Comparison of ENCODE assay signal across 1 cellular context in the genomic region with DNA sequence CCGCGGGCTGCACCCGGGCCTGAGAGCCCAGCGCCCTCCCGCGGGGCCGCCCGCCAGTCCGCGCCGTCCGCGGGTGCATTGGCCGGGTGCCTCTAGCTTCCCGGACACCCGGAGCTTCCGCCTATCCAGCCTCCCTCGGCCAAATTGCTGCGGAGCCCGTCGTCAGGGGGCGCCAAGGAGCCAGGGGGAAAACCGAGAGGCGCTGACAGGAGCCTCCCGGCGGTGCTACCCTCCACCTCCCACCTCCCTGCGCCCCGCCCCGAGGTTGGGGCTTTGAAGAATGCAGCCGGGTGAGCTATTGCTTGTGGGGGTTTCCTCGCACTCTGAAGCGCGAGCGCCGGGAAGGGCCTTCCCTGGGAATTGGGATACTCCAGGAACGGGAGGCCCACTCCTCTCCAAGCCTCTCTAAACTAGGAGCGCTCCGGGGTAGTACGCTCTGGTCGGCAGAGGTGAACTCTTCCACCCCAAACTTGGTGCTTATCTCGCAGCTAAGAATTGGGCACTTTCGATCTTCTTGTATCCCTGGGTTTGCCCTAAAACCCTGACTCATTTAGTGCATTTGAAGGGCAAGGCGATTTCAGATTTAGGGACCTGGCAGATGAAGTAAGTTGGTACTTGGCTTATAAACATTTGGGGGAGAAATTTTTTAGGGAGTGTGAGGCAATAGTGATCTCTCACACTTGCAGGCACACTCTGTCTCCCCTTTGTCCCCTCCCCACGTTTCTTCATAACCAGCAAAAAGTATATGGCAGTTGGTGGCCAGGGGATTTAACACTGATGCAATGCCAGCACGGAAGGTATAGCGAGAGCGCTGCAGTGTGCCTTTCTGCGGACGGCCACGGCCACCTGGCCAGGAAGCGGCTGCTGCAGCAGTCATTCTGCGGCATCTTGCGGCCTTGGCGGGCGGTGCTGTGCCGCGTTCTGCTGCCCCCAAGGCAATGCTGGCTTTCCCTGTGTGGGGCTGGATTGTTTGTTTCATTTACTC.
TF ChIP-seq lines count a peak whose summit lies in the region.

No MANE protein-coding gene starts in this region.

TF ChIP-seq in GM12878, 131 proteins besides CTCF, POLR2A, EP300 and RAD21 (continued from another document):
- TF ChIP-seq, protein P1, sequence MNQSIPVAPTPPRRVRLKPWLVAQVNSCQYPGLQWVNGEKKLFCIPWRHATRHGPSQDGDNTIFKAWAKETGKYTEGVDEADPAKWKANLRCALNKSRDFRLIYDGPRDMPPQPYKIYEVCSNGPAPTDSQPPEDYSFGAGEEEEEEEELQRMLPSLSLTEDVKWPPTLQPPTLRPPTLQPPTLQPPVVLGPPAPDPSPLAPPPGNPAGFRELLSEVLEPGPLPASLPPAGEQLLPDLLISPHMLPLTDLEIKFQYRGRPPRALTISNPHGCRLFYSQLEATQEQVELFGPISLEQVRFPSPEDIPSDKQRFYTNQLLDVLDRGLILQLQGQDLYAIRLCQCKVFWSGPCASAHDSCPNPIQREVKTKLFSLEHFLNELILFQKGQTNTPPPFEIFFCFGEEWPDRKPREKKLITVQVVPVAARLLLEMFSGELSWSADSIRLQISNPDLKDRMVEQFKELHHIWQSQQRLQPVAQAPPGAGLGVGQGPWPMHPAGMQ (IDR thresholded peaks at IDR 0.05; ENCODE audit: borderline replicate concordance): no peak
- TF ChIP-seq NFXL1 (IDR thresholded peaks at IDR 0.05; ENCODE audit: borderline replicate concordance) (no peak), YBX1 (IDR thresholded peaks at IDR 0.05) (no peak), CBX5 (IDR thresholded peaks at IDR 0.05; ENCODE audit: low read depth) (peak; percentile 1), CHD1 (IDR thresholded peaks at IDR 0.05; ENCODE audit: low read depth, low read length) (no peak), WRNIP1 (IDR thresholded peaks at IDR 0.05; ENCODE audit: borderline replicate concordance, low read depth, low read length) (no peak), BHLHE40 (IDR thresholded peaks at IDR 0.05; ENCODE audit: borderline replicate concordance in 1 of 2, low read depth in 2 of 2, low read length in 1 of 2) (peak in 1 of 2 experiments; percentile 61; a peak in 2 of 4 replicates), HDGF (IDR thresholded peaks at IDR 0.05) (no peak), ZNF384 (IDR thresholded peaks at IDR 0.05; ENCODE audit: borderline replicate concordance, low read depth, low read length) (no peak), SIX5 (IDR thresholded peaks at IDR 0.05; ENCODE audit: low read depth, low read length, severe bottlenecking) (no peak), IKZF1 (conservative IDR thresholded peaks at IDR 0.05) (peak; percentile 94), ZNF217 (IDR thresholded peaks at IDR 0.05) (peak; percentile 54), FOS (IDR thresholded peaks at IDR 0.05; ENCODE audit: borderline replicate concordance, extremely low read depth, insufficient read length) (no peak), ETV6 (conservative IDR thresholded peaks at IDR 0.05 in 1 of 2, IDR thresholded peaks at IDR 0.05 in 1 of 2; ENCODE audit: borderline replicate concordance in 1 of 2, low read depth in 1 of 2) (peak in 1 of 2 experiments; percentile 48; a peak in 1 of 4 replicates), SMAD1 (IDR thresholded peaks at IDR 0.05; ENCODE audit: low read depth, partially characterized antibody) (no peak)
- TF ChIP-seq, protein P2, sequence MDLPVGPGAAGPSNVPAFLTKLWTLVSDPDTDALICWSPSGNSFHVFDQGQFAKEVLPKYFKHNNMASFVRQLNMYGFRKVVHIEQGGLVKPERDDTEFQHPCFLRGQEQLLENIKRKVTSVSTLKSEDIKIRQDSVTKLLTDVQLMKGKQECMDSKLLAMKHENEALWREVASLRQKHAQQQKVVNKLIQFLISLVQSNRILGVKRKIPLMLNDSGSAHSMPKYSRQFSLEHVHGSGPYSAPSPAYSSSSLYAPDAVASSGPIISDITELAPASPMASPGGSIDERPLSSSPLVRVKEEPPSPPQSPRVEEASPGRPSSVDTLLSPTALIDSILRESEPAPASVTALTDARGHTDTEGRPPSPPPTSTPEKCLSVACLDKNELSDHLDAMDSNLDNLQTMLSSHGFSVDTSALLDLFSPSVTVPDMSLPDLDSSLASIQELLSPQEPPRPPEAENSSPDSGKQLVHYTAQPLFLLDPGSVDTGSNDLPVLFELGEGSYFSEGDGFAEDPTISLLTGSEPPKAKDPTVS (IDR thresholded peaks at IDR 0.05; ENCODE audit: low read depth, low read length): no peak
- TF ChIP-seq, protein P3, sequence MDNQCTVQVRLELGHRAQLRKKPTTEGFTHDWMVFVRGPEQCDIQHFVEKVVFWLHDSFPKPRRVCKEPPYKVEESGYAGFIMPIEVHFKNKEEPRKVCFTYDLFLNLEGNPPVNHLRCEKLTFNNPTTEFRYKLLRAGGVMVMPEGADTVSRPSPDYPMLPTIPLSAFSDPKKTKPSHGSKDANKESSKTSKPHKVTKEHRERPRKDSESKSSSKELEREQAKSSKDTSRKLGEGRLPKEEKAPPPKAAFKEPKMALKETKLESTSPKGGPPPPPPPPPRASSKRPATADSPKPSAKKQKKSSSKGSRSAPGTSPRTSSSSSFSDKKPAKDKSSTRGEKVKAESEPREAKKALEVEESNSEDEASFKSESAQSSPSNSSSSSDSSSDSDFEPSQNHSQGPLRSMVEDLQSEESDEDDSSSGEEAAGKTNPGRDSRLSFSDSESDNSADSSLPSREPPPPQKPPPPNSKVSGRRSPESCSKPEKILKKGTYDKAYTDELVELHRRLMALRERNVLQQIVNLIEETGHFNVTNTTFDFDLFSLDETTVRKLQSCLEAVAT (IDR thresholded peaks at IDR 0.05): 0 out of 2 replicates have a peak, but pooled peaks have one; percentile 40
- TF ChIP-seq, protein P4, sequence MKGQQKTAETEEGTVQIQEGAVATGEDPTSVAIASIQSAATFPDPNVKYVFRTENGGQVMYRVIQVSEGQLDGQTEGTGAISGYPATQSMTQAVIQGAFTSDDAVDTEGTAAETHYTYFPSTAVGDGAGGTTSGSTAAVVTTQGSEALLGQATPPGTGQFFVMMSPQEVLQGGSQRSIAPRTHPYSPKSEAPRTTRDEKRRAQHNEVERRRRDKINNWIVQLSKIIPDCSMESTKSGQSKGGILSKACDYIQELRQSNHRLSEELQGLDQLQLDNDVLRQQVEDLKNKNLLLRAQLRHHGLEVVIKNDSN (IDR thresholded peaks at IDR 0.05; ENCODE audit: borderline replicate concordance, extremely low read length, insufficient read depth, low read depth, low read length): no peak
- TF ChIP-seq, protein P5, sequence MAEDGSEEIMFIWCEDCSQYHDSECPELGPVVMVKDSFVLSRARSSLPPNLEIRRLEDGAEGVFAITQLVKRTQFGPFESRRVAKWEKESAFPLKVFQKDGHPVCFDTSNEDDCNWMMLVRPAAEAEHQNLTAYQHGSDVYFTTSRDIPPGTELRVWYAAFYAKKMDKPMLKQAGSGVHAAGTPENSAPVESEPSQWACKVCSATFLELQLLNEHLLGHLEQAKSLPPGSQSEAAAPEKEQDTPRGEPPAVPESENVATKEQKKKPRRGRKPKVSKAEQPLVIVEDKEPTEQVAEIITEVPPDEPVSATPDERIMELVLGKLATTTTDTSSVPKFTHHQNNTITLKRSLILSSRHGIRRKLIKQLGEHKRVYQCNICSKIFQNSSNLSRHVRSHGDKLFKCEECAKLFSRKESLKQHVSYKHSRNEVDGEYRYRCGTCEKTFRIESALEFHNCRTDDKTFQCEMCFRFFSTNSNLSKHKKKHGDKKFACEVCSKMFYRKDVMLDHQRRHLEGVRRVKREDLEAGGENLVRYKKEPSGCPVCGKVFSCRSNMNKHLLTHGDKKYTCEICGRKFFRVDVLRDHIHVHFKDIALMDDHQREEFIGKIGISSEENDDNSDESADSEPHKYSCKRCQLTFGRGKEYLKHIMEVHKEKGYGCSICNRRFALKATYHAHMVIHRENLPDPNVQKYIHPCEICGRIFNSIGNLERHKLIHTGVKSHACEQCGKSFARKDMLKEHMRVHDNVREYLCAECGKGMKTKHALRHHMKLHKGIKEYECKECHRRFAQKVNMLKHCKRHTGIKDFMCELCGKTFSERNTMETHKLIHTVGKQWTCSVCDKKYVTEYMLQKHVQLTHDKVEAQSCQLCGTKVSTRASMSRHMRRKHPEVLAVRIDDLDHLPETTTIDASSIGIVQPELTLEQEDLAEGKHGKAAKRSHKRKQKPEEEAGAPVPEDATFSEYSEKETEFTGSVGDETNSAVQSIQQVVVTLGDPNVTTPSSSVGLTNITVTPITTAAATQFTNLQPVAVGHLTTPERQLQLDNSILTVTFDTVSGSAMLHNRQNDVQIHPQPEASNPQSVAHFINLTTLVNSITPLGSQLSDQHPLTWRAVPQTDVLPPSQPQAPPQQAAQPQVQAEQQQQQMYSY (CRISPR knock-in tag; IDR thresholded peaks at IDR 0.05): no peak
- TF ChIP-seq, protein P6, sequence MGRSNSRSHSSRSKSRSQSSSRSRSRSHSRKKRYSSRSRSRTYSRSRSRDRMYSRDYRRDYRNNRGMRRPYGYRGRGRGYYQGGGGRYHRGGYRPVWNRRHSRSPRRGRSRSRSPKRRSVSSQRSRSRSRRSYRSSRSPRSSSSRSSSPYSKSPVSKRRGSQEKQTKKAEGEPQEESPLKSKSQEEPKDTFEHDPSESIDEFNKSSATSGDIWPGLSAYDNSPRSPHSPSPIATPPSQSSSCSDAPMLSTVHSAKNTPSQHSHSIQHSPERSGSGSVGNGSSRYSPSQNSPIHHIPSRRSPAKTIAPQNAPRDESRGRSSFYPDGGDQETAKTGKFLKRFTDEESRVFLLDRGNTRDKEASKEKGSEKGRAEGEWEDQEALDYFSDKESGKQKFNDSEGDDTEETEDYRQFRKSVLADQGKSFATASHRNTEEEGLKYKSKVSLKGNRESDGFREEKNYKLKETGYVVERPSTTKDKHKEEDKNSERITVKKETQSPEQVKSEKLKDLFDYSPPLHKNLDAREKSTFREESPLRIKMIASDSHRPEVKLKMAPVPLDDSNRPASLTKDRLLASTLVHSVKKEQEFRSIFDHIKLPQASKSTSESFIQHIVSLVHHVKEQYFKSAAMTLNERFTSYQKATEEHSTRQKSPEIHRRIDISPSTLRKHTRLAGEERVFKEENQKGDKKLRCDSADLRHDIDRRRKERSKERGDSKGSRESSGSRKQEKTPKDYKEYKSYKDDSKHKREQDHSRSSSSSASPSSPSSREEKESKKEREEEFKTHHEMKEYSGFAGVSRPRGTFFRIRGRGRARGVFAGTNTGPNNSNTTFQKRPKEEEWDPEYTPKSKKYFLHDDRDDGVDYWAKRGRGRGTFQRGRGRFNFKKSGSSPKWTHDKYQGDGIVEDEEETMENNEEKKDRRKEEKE (IDR thresholded peaks at IDR 0.05): no peak
